In genomic region chr15:95840004-95840403, GRCh38 we compare ENCODE assay signal across 13 cellular contexts.
DNase-seq lines count a peak whose midpoint lies in the region; ATAC-seq, FAIRE-seq and TF ChIP-seq lines count a peak whose summit lies in the region.
"Had no signal": no experiment of that assay in that cellular context is flagged by ENCODE, and none has a peak within 500 bp of the region (broad histone marks: within the 10 kb centered on the region; RNA-seq: fewer than 3 reads in every experiment).

No MANE protein-coding gene starts in this region.

- DNase-seq in AG09309 (ENCODE audit: low read depth) (peak; percentile 57), fibroblast of mammary gland (ENCODE audit: low read depth) (peak; percentile 90), neuronal stem cell (ENCODE audit: low spot score) (no peak), small intestine (no peak), GDM1 (lab: John Stamatoyannopoulos, UW) (no peak), right lobe of liver (no peak)
- DNase-seq: activated CD4-positive, alpha-beta T cell treated with anti-CD3 and anti-CD28 coated beads for 1 hour; COR-L47; PC-9 had no signal

- H3K79me1 ChIP-seq in neuronal stem cell (ENCODE audit: low read depth, low read length), result no peaks in the 10 kb centered on the region

- H2BK5ac ChIP-seq in neuronal stem cell (ENCODE audit: low read length), result no peak overlapping the region

- no peak overlapping the region for H3K18ac ChIP-seq in neuronal stem cell (ENCODE audit: low read length)

- TF ChIP-seq CTCF in AG09309 (IDR thresholded peaks at IDR 0.05; ENCODE audit: control insufficient read depth, insufficient read depth, low read depth, low read length, missing control alignments) (no peak), KMS-11 (conservative IDR thresholded peaks at IDR 0.05; ENCODE audit: low read depth, low read length) (no peak), fibroblast of mammary gland (conservative IDR thresholded peaks at IDR 0.05; ENCODE audit: control insufficient read depth, insufficient read depth, low read depth, low read length) (no peak), right lobe of liver (IDR thresholded peaks at IDR 0.05) (no peak)

- no peak overlapping the region for H2BK120ac ChIP-seq in neuronal stem cell (ENCODE audit: low read depth, low read length)

- H3K4me3 ChIP-seq in AG09309 (ENCODE audit: control insufficient read depth, low read depth, low read length), result no peak overlapping the region
- H3K4me3 ChIP-seq in KMS-11 (IDR thresholded peaks at IDR 0.05; ENCODE audit: insufficient read depth, low read depth, low read length), result no peak overlapping the region
- no peak overlapping the region for H3K4me3 ChIP-seq in fibroblast of mammary gland (ENCODE audit: control insufficient read depth, low read depth, low read length)
- H3K4me3 ChIP-seq in neuronal stem cell (ENCODE audit: low read length in 2 of 2), result no peak overlapping the region
- no peak overlapping the region for H3K4me3 ChIP-seq in small intestine (ENCODE audit: low read depth in 1 of 2, low read length in 2 of 2)
- no peak overlapping the region for H3K4me3 ChIP-seq in right lobe of liver
- H3K4me3 ChIP-seq: cardiac muscle cell, PC-9 had no signal

- FAIRE-seq in small intestine (lab: Jason Lieb, UNC), result no peak

- intact Hi-C loops in right lobe of liver (cut with DNase I), result no loop called here

- H3K9me3 ChIP-seq in neuronal stem cell (replicated peaks in 1 of 2; ENCODE audit: control insufficient read depth in 2 of 2, insufficient read depth in 1 of 2, low read depth in 1 of 2, low read length in 2 of 2), result no peaks in the 10 kb centered on the region
- H3K9me3 ChIP-seq in small intestine (ENCODE audit: control insufficient read depth, low read depth), result no peaks in the 10 kb centered on the region
- H3K9me3 ChIP-seq in right lobe of liver, result no peaks in the 10 kb centered on the region
- H3K9me3 ChIP-seq: neutrophil had no signal

- H2AK5ac ChIP-seq in neuronal stem cell (ENCODE audit: low read depth, low read length), result no peak overlapping the region

- H3K9ac ChIP-seq in KMS-11 (no peak overlapping the region; the same call in 1 of the 2 replicates), neuronal stem cell (ENCODE audit: low read depth, low read length, poor library complexity) (no peak overlapping the region)

- H3K27ac ChIP-seq in KMS-11, result peak overlapping the region; percentile 71
- no peak overlapping the region for H3K27ac ChIP-seq in neuronal stem cell (replicated peaks; ENCODE audit: low read length)
- peak overlapping the region in 1 of 2 donors; percentile 75 for H3K27ac ChIP-seq in small intestine (ENCODE audit: low read depth in 1 of 2, low read length in 1 of 2)
- H3K27ac ChIP-seq in right lobe of liver, result peak overlapping the region in 1 of 3 donors; percentile 39
- H3K27ac ChIP-seq: cardiac muscle cell, neutrophil, PC-9 had no signal

- no peak overlapping the region for H3K4ac ChIP-seq in neuronal stem cell (ENCODE audit: low read length)

- H3K4me2 ChIP-seq in KMS-11 (peak overlapping the region; percentile 79; the same call in 1 of the 2 replicates), neuronal stem cell (ENCODE audit: insufficient read depth, low read length, poor library complexity, severe bottlenecking) (no peak overlapping the region)
- H3K4me2 ChIP-seq: PC-9 had no signal

- H2BK15ac ChIP-seq in neuronal stem cell (ENCODE audit: low read length), result no peak overlapping the region

- no peaks in the 10 kb centered on the region for H3K27me3 ChIP-seq in KMS-11 (ENCODE audit: insufficient read depth, low read depth)
- no peaks in the 10 kb centered on the region for H3K27me3 ChIP-seq in neuronal stem cell (ENCODE audit: control insufficient read depth in 3 of 3, insufficient read depth in 3 of 3, low read depth in 1 of 3, low read length in 3 of 3)
- no peaks in the 10 kb centered on the region for H3K27me3 ChIP-seq in small intestine (ENCODE audit: control insufficient read depth in 2 of 2, insufficient read depth in 2 of 2, low read length in 2 of 2)
- H3K27me3 ChIP-seq in right lobe of liver, result no peaks in the 10 kb centered on the region
- H3K27me3 ChIP-seq: cardiac muscle cell, neutrophil had no signal

- TF ChIP-seq POLR2A in right lobe of liver (IDR thresholded peaks at IDR 0.05), result no peak

- H3K79me2 ChIP-seq in KMS-11 (ENCODE audit: insufficient read depth, low read depth), result no peaks in the 10 kb centered on the region

- no peaks in the 10 kb centered on the region for H4K20me1 ChIP-seq in KMS-11 (ENCODE audit: insufficient read depth)

- no peak overlapping the region for H3K23ac ChIP-seq in neuronal stem cell (ENCODE audit: low read depth, low read length, poor library complexity)

- H3K4me1 ChIP-seq in KMS-11 (ENCODE audit: low read depth, poor library complexity, severe bottlenecking) (peaks cover 57% of the 10 kb centered on the region), neuronal stem cell (ENCODE audit: control insufficient read depth in 2 of 2, insufficient read depth in 1 of 2, low read depth in 1 of 2, low read length in 2 of 2) (peaks cover 12 to 22% of the 10 kb centered on the region in 2 donors), small intestine (ENCODE audit: control insufficient read depth in 2 of 2, insufficient read depth in 1 of 2, low read depth in 1 of 2, low read length in 1 of 2) (peaks cover 0 to 9% of the 10 kb centered on the region in 2 donors), right lobe of liver (no peaks in the 10 kb centered on the region)

- H3K14ac ChIP-seq in neuronal stem cell (ENCODE audit: low read length), result no peak overlapping the region

- H4K91ac ChIP-seq in neuronal stem cell (ENCODE audit: low read depth, low read length, poor library complexity), result no peak overlapping the region

- H4K8ac ChIP-seq in neuronal stem cell (ENCODE audit: low read depth, low read length), result no peak overlapping the region

- no peak for ATAC-seq in SK-N-SH treated with all-trans-retinoic acid at 6 μM for 48 hours
- ATAC-seq in right lobe of liver, result no peak

- no CpG with 5 or more reads among the region's 4 CpGs for WGBS in neuronal stem cell (ENCODE audit: extremely low coverage in 2 of 2, insufficient read length in 2 of 2, insufficient replicate concordance in 1 of 2), 2 donors
- WGBS in small intestine, 3 donors, result 49 to 65% (median 63%) methylated on average over 4 of the region's 4 CpGs
- whole genome bisulfite sequencing in right lobe of liver (ENCODE audit: insufficient coverage, low coverage, low lambda C conversion rate, missing lambda C conversion rate), result 73% methylated on average over 4 of the region's 4 CpGs

- H2AFZ ChIP-seq in KMS-11 (ENCODE audit: low read depth) (peak overlapping the region; percentile 64; the same call in 1 of the 2 replicates), neuronal stem cell (ENCODE audit: low read length) (peak overlapping the region; percentile 15)
- H2AFZ ChIP-seq: PC-9 had no signal

- H3K36me3 ChIP-seq in KMS-11 (ENCODE audit: insufficient read depth) (no peaks in the 10 kb centered on the region), neuronal stem cell (replicated peaks in 1 of 2; ENCODE audit: control insufficient read depth in 2 of 2, insufficient read depth in 2 of 2, low read length in 2 of 2) (no peaks in the 10 kb centered on the region), small intestine (ENCODE audit: control insufficient read depth in 2 of 2, insufficient read depth in 2 of 2, low read length in 2 of 2) (no peaks in the 10 kb centered on the region), right lobe of liver (no peaks in the 10 kb centered on the region)
- H3K36me3 ChIP-seq: cardiac muscle cell, neutrophil had no signal

- no peak overlapping the region for H2BK12ac ChIP-seq in neuronal stem cell (ENCODE audit: low read length)

TF ChIP-seq in SK-N-SH treated with all-trans-retinoic acid at 6 μM for 48 hours, 23 proteins besides CTCF, POLR2A, EP300 and RAD21 (continues in another document):
- TF ChIP-seq TSHZ2 (CRISPR knock-in tag; IDR thresholded peaks at IDR 0.05), result no peak
- no peak for TF ChIP-seq PPARA (CRISPR knock-in tag; IDR thresholded peaks at IDR 0.05; ENCODE audit: borderline replicate concordance)
- no peak for TF ChIP-seq CSRNP3 (CRISPR knock-in tag; IDR thresholded peaks at IDR 0.05)
- no peak for TF ChIP-seq TOX (CRISPR knock-in tag; IDR thresholded peaks at IDR 0.05; ENCODE audit: borderline replicate concordance)
- TF ChIP-seq GLIS3 (CRISPR knock-in tag; IDR thresholded peaks at IDR 0.05), result no peak
- no peak for TF ChIP-seq ZNF8 (CRISPR knock-in tag; IDR thresholded peaks at IDR 0.05)

Comparison
In these comparisons a context has a peak if more than half of its experiments do, and no peak if none do; other contexts are left out.
1. DNase-seq: peak in AG09309 (single experiment) and fibroblast of mammary gland (single experiment); none in neuronal stem cell (single experiment), small intestine (single experiment), GDM1 (single experiment) and right lobe of liver (0 of 3).